In genomic region chr1:116511459-116512019, GRCh38 we compare ENCODE assay signal across 25 cellular contexts. TPM values are rescaled to one million over a fixed set of nuclear protein-coding genes. Genes with fewer than 3 reads are reported as not detected.
A peak's percentile ranks its signal among the peaks of the same experiment; 100 is the strongest.
DNase-seq lines count a peak whose midpoint lies in the region; ATAC-seq, FAIRE-seq and TF ChIP-seq lines count a peak whose summit lies in the region.
"Had no signal": no experiment of that assay in that cellular context is flagged by ENCODE, and none has a peak within 500 bp of the region (broad histone marks: within the 10 kb centered on the region; RNA-seq: fewer than 3 reads in every experiment).

No MANE protein-coding gene starts in this region.

- H3K36me3 ChIP-seq in breast epithelium = no peaks in the 10 kb centered on the region
- H3K36me3 ChIP-seq in GM12878 (ENCODE audit: control insufficient read depth in 2 of 2, insufficient read depth in 2 of 2, low read length in 1 of 2) = peaks cover 6 to 11% of the 10 kb centered on the region in 2 experiments
- no peaks in the 10 kb centered on the region for H3K36me3 ChIP-seq in transverse colon
- H3K36me3 ChIP-seq: adrenal gland, brain microvascular endothelial cell, right atrium auricular region had no signal

- no peak for TF ChIP-seq EP300 in GM12878 (IDR thresholded peaks at IDR 0.05; ENCODE audit: borderline replicate concordance in 1 of 2, control insufficient read depth in 1 of 2, low read depth in 2 of 2, low read length in 2 of 2)
- no peak for TF ChIP-seq EP300 in transverse colon (IDR thresholded peaks at IDR 0.05; ENCODE audit: low read depth)

- no peak overlapping the region for H3K4me2 ChIP-seq in GM12878 (ENCODE audit: control insufficient read depth, insufficient read depth)

- H3K4me1 Mint-ChIP-seq in MCF 10A (ENCODE audit: insufficient read depth, unreplicated experiment) = peaks cover 48% of the 10 kb centered on the region
- peaks cover 76% of the 10 kb centered on the region for H3K4me1 Mint-ChIP-seq in stimulated activated effector memory CD8-positive, alpha-beta T cell treated with anti-CD3 and anti-CD28 coated beads, Interleukin-12 subunit alpha, Interleukin-12 subunit beta, amount 100 ng/mL, for 72 hours

- no peak overlapping the region for H3K4me3 Mint-ChIP-seq in MCF 10A (ENCODE audit: unreplicated experiment)
- H3K4me3 Mint-ChIP-seq in stimulated activated effector memory CD8-positive, alpha-beta T cell treated with anti-CD3 and anti-CD28 coated beads, Interleukin-12 subunit alpha, Interleukin-12 subunit beta, amount 100 ng/mL, for 72 hours = no peak overlapping the region

- no peak for ATAC-seq in GM12878
- ATAC-seq in stimulated activated effector memory CD8-positive, alpha-beta T cell treated with anti-CD3 and anti-CD28 coated beads, Interleukin-12 subunit alpha, Interleukin-12 subunit beta, amount 100 ng/mL, for 72 hours = no peak
- ATAC-seq in HG03159 (IDR thresholded peaks at IDR 0.05; ENCODE audit: unreplicated experiment) = no peak
- ATAC-seq in HG03039 (IDR thresholded peaks at IDR 0.05; ENCODE audit: unreplicated experiment) = no peak
- ATAC-seq: esophagus mucosa, foreskin keratinocyte had no signal

- TF ChIP-seq RAD21 in GM12878 (IDR thresholded peaks at IDR 0.05; ENCODE audit: insufficient read depth, low read depth, low read length) = no peak

- H3K4me3 ChIP-seq in breast epithelium = no peak overlapping the region
- no peak overlapping the region for H3K4me3 ChIP-seq in HL-60 (replicated peaks; ENCODE audit: insufficient read depth, low read length)
- H3K4me3 ChIP-seq in GM12878 = no peak overlapping the region
- H3K4me3 ChIP-seq in transverse colon = no peak overlapping the region
- H3K4me3 ChIP-seq: adrenal gland, right atrium auricular region, stomach, tibial nerve had no signal

- RAD21 ChIA-PET in GM12878 (lab: Charles Lee; ENCODE audit: unreplicated experiment) = interaction anchor here (1.2 kb wide), 1 partner anchor 28 kb away, joined by 3 read pairs; no protein-coding TSS in a partner anchor

- peaks cover 10% of the 10 kb centered on the region for H3K36me3 Mint-ChIP-seq in MCF 10A (ENCODE audit: insufficient read depth, unreplicated experiment)
- peaks cover 33% of the 10 kb centered on the region for H3K36me3 Mint-ChIP-seq in stimulated activated effector memory CD8-positive, alpha-beta T cell treated with anti-CD3 and anti-CD28 coated beads, Interleukin-12 subunit alpha, Interleukin-12 subunit beta, amount 100 ng/mL, for 72 hours

- peaks cover 3 to 6% of the 10 kb centered on the region in 2 donors for H3K4me1 ChIP-seq in breast epithelium
- peaks cover 56% of the 10 kb centered on the region for H3K4me1 ChIP-seq in GM12878 (ENCODE audit: control insufficient read depth, insufficient read depth, low read length)
- peaks cover 0 to 12% (median 2%) of the 10 kb centered on the region in 4 donors for H3K4me1 ChIP-seq in transverse colon

- H4K20me1 ChIP-seq in GM12878 (ENCODE audit: control insufficient read depth, insufficient read depth) = no peaks in the 10 kb centered on the region

- 49% methylated on average over 2 of the region's 2 CpGs for WGBS in GM12878 (ENCODE audit: insufficient coverage, insufficient replicate concordance, low lambda C conversion rate, missing lambda C conversion rate)
- WGBS in transverse colon (ENCODE audit: low coverage in 1 of 2), 2 donors = 41 to 100% methylated on average over 2 of the region's 2 CpGs

- H3K27ac ChIP-seq in breast epithelium = no peak overlapping the region
- H3K27ac ChIP-seq in HL-60 (replicated peaks) = peak overlapping the region; percentile 55
- no peak overlapping the region for H3K27ac ChIP-seq in GM12878 (ENCODE audit: control insufficient read depth, insufficient read depth)
- H3K27ac ChIP-seq in transverse colon = no peak overlapping the region
- H3K27ac ChIP-seq: adrenal gland, brain microvascular endothelial cell, foreskin keratinocyte, right atrium auricular region, stomach, tibial nerve had no signal

- DNase-seq in MCF 10A (ENCODE audit: unreplicated experiment) = no peak
- no peak for DNase-seq in breast epithelium (ENCODE audit: low spot score in 2 of 2)
- no peak for DNase-seq in HL-60 (ENCODE audit: low read depth in 1 of 2, low spot score in 1 of 2)
- no peak for DNase-seq in GM12878 (ENCODE audit: low read depth, low spot score)
- no peak for DNase-seq in stimulated activated effector memory CD8-positive, alpha-beta T cell treated with anti-CD3 and anti-CD28 coated beads, Interleukin-12 subunit alpha, Interleukin-12 subunit beta, amount 100 ng/mL, for 72 hours (ENCODE audit: low spot score in 2 of 2)
- no peak for DNase-seq in transverse colon
- DNase-seq: activated CD4-positive, alpha-beta T cell treated with anti-CD3 and anti-CD28 coated beads for 1 hour; adrenal gland; brain microvascular endothelial cell; C1 segment of cervical spinal cord; effector memory CD4-positive, alpha-beta T cell; foreskin keratinocyte; IMR-90; mesenchymal stem cell; NCI-H446; OCI-M1; stimulated activated CD4-positive, alpha-beta T cell treated with anti-CD3 and anti-CD28 coated beads, Interleukin-4, amount 100 ng/mL, for 24 hours; stomach had no signal

- peak overlapping the region; percentile 5 for H3K27ac Mint-ChIP-seq in MCF 10A (ENCODE audit: low read depth, unreplicated experiment)
- peak overlapping the region; percentile 96 for H3K27ac Mint-ChIP-seq in stimulated activated effector memory CD8-positive, alpha-beta T cell treated with anti-CD3 and anti-CD28 coated beads, Interleukin-12 subunit alpha, Interleukin-12 subunit beta, amount 100 ng/mL, for 72 hours

- H2AFZ ChIP-seq in GM12878 (ENCODE audit: control insufficient read depth, low read depth, low read length) = no peak overlapping the region

- H3K9me3 ChIP-seq in breast epithelium (no peaks in the 10 kb centered on the region), GM12878 (replicated peaks; ENCODE audit: control insufficient read depth, insufficient read depth, low read length) (no peaks in the 10 kb centered on the region; the same call in 2 of the 3 replicates), transverse colon (no peaks in the 10 kb centered on the region)
- H3K9me3 ChIP-seq: adrenal gland, right atrium auricular region, stomach, tibial nerve had no signal

- in situ Hi-C loops in GM12878 (cut with MboI) = no loop called here
- in situ Hi-C loops in transverse colon (cut with MboI; ENCODE audit: low pct_ligation_motif_present in 1 of 4, low pct_unique_long_range_greater_than_20kb in 1 of 4, low sequenced_read_pairs in 3 of 4) = no loop called here

- peaks cover 10% of the 10 kb centered on the region for H3K9me3 Mint-ChIP-seq in MCF 10A (ENCODE audit: unreplicated experiment)
- peaks cover 5% of the 10 kb centered on the region for H3K9me3 Mint-ChIP-seq in stimulated activated effector memory CD8-positive, alpha-beta T cell treated with anti-CD3 and anti-CD28 coated beads, Interleukin-12 subunit alpha, Interleukin-12 subunit beta, amount 100 ng/mL, for 72 hours

- TF ChIP-seq POLR2A in breast epithelium (IDR thresholded peaks at IDR 0.05) = no peak
- TF ChIP-seq POLR2A in GM12878 (IDR thresholded peaks at IDR 0.05; ENCODE audit: low read depth, low read length) = no peak
- no peak for TF ChIP-seq POLR2A in transverse colon (IDR thresholded peaks at IDR 0.05)

- H3K27me3 ChIP-seq in breast epithelium = no peaks in the 10 kb centered on the region
- no peaks in the 10 kb centered on the region for H3K27me3 ChIP-seq in HL-60 (ENCODE audit: insufficient read depth, poor library complexity, severe bottlenecking)
- no peaks in the 10 kb centered on the region for H3K27me3 ChIP-seq in GM12878 (replicated peaks in 1 of 2; ENCODE audit: control insufficient read depth in 2 of 2, insufficient read depth in 2 of 2, low read length in 1 of 2)
- no peaks in the 10 kb centered on the region for H3K27me3 ChIP-seq in transverse colon
- H3K27me3 ChIP-seq: adrenal gland, brain microvascular endothelial cell, foreskin keratinocyte, right atrium auricular region, stomach, tibial nerve had no signal

- no peak overlapping the region for H3K9ac ChIP-seq in GM12878 (ENCODE audit: control insufficient read depth, insufficient read depth, low read length)

- intact Hi-C loops in MCF 10A (cut with micrococcal nuclease) = no loop called here
- intact Hi-C loops in breast epithelium (cut with DNase I; ENCODE audit: low total_unique reads) = no loop called here
- intact Hi-C loops in GM12878 (cut with micrococcal nuclease; ENCODE audit: unreplicated experiment) = no loop called here
- intact Hi-C loops in transverse colon (cut with DNase I; ENCODE audit: low total_unique reads) = no loop called here

- H3K27me3 Mint-ChIP-seq in MCF 10A (ENCODE audit: insufficient read depth, unreplicated experiment) = no peaks in the 10 kb centered on the region

- CTCF ChIA-PET in MCF 10A (lab: Yijun Ruan, JAX) = interaction anchor here (1.7 to 2.5 kb wide), 3 partner anchors 12 to 373 kb away, joined by 5 to 13 read pairs (median 10); no protein-coding TSS in a partner anchor
- CTCF ChIA-PET in GM12878 (lab: Yijun Ruan, JAX) = no interaction called here

- no TSS peak for BruUV-seq in MCF 10A (replicated peaks; lab: Mats Ljungman, UMichigan)
- no TSS peak for BruUV-seq in GM12878 (replicated peaks; lab: Mats Ljungman, UMichigan)

- TF ChIP-seq CTCF in MCF 10A (IDR thresholded peaks at IDR 0.05; ENCODE audit: unreplicated experiment) (no peak), breast epithelium (IDR thresholded peaks at IDR 0.05) (no peak), HL-60 (IDR thresholded peaks at IDR 0.05; ENCODE audit: insufficient read depth, low read length) (no peak), GM12878 (IDR thresholded peaks at IDR 0.05 in 2 of 3, conservative IDR thresholded peaks at IDR 0.05 in 1 of 3; ENCODE audit: control insufficient read depth in 2 of 3, extremely low read depth in 1 of 3, insufficient read depth in 1 of 3, low read depth in 3 of 3, low read length in 3 of 3) (no peak), transverse colon (IDR thresholded peaks at IDR 0.05) (no peak)

- POLR2A ChIA-PET in MCF 10A (lab: Yijun Ruan, JAX) (interaction anchor here (0.5 to 0.6 kb wide), 2 partner anchors 741 to 1045 kb away, joined by 3 read pairs; no protein-coding TSS in a partner anchor), GM12878 (lab: Charles Lee) (interaction anchor here (0.5 to 4.9 kb wide), 4 partner anchors 13 to 143 kb away, joined by 3 to 41 read pairs (median 3); partner anchors contain the start of gene CD58)

- SMC1A ChIA-PET in GM12878 (lab: Charles Lee; ENCODE audit: uncharacterized antibody, unreplicated experiment) = interaction anchor here (0.9 to 1.2 kb wide), 3 partner anchors 13 to 57 kb away, joined by 3 read pairs; no protein-coding TSS in a partner anchor

- no peak for FAIRE-seq in GM12878 (lab: Jason Lieb, UNC)
- FAIRE-seq: colon, TTC549 had no signal

- no peaks in the 10 kb centered on the region; the same call in 1 of the 2 replicates for H3K79me2 ChIP-seq in GM12878 (ENCODE audit: control insufficient read depth, insufficient read depth, low read length)

RNA-seq across cellular contexts. Expression of gene CD58, which starts 59.3 kb away (rescaled TPM):
- 11.0 and 13.4 TPM in 2 replicates for total RNA-seq in MCF 10A (2022)
- 10 to 100 TPM; 22.0 to 31.4 (median 31.3) TPM for total RNA-seq in breast epithelium
- 332 and 350 TPM in 2 replicates for total RNA-seq in GM12878 (2013; cell fraction: nucleolus; rRNA removed)
- total RNA-seq in GM12878 (2014; rRNA removed) = 105 and 127 TPM in 2 replicates
- total RNA-seq in GM12878 (2014; rRNA removed; fragmentation: Illumina TruSeq; extraction: Trizol) = 130 and 131 TPM in 2 replicates
- total RNA-seq in GM12878 (2021) = 67.7 and 70.4 TPM in 2 replicates
- 53.2 TPM for polyA plus RNA-seq in GM12878 (2011; ENCODE audit: low read depth)
- polyA plus RNA-seq in GM12878 (2011; rRNA removed) = 172 and 229 TPM in 2 replicates
- 60.9 and 69.0 TPM in 2 replicates for polyA plus RNA-seq in GM12878 (2011; cell fraction: cytosol; rRNA removed)
- polyA plus RNA-seq in GM12878 (2011; cell fraction: nucleus; rRNA removed) = 101 and 112 TPM in 2 replicates
- 83.8 and 106 TPM in 2 replicates for polyA plus RNA-seq in GM12878 (2012)
- polyA plus RNA-seq in GM12878 (2014; fragmentation: Illumina TruSeq; extraction: Trizol) = 164 and 219 TPM in 2 replicates
- 100 to 1,000 TPM; 110 to 125 TPM for polyA plus RNA-seq in GM12878 (2014; fragmentation: Nextera tagmentation; extraction: Ambion mirVana)
- polyA plus RNA-seq in GM12878 (2014; rRNA removed) = 95.3 and 128 TPM in 2 replicates
- polyA plus RNA-seq in GM12878 (2016; fragmentation: Nextera tagmentation; extraction: Ambion mirVana) = 100 to 1,000 TPM; 241 to 252 TPM
- polyA minus RNA-seq in GM12878 (2011; rRNA and poly(A)+ RNA removed) = 56.7 and 124 TPM in 2 replicates
- polyA minus RNA-seq in GM12878 (2011; cell fraction: cytosol; rRNA and poly(A)+ RNA removed) = 24.1 and 29.8 TPM in 2 replicates
- 84.6 and 101 TPM in 2 replicates for polyA minus RNA-seq in GM12878 (2011; cell fraction: nucleus; rRNA and poly(A)+ RNA removed)
- 10 to 100 TPM in 3 of 4 donors, 1 to 10 TPM in 1; 1.8 to 48.7 (median 32.7) TPM for total RNA-seq in transverse colon
